ENCODE assay signal across 8 cellular contexts in the genomic region with DNA sequence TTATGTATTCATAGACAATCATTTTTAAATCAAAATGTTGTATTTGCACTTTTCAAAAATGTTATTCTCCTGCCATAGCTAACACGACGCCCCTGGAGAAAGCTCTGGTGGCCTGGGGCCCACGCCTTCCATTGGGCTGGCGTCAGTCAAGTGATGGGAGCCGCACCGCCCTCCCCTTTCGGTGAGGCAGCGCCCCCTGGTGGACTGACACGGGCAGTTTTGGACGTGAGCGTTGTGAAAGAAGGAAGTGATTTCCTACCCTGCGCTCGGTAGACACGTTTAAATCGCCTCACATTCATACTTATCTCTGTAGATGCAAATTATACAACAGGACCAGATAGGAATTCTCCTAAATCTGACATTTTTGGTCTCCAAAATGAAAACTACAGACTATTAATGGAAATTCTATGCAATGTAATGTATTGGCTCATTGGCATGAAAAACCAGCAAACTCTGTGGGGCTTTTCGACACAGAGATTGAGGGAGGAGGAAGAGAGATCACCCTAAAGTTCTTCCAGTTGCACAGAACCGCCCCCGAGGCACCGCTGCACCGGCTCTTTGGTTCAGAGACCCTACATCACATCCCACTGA.
DNase-seq lines count a peak whose midpoint lies in the region; ATAC-seq, FAIRE-seq and TF ChIP-seq lines count a peak whose summit lies in the region.

No MANE protein-coding gene starts in this region.

- H2BK12ac ChIP-seq in H1 (ENCODE audit: low read depth, low read length), result no peak overlapping the region

- H3K4me1 Mint-ChIP-seq in naive B cell, result peaks cover 0 to 2% (median 0%) of the 10 kb centered on the region in 3 donors

- no peaks in the 10 kb centered on the region for H3K36me3 Mint-ChIP-seq in naive B cell

- no peak overlapping the region for H2BK15ac ChIP-seq in H1 (ENCODE audit: low read length)

- no peaks in the 10 kb centered on the region for H3K79me1 ChIP-seq in H1 (ENCODE audit: low read depth, low read length)

- H3K4me3 Mint-ChIP-seq in naive B cell, result no peak overlapping the region

- no peak overlapping the region for H3K9ac ChIP-seq in H1 (replicated peaks in 1 of 4; ENCODE audit: extremely low read depth in 1 of 4, low read depth in 3 of 4, low read length in 3 of 4)

- H3K27me3 ChIP-seq in H1 (replicated peaks in 1 of 4; ENCODE audit: control insufficient read depth in 3 of 4, extremely low read depth in 1 of 4, insufficient read depth in 3 of 4, low read length in 3 of 4), result no peaks in the 10 kb centered on the region
- H3K27me3 ChIP-seq in upper lobe of right lung, result no peaks in the 10 kb centered on the region

- H3K4me1 ChIP-seq in H1 (replicated peaks in 1 of 4; ENCODE audit: control insufficient read depth in 3 of 4, insufficient read depth in 4 of 4, low read length in 3 of 4) (peaks cover 0 to 8% (median 0%) of the 10 kb centered on the region in 4 experiments; a peak in 2 of 7 replicates), upper lobe of right lung (no peaks in the 10 kb centered on the region)

- no peak overlapping the region for H2BK120ac ChIP-seq in H1 (replicated peaks; ENCODE audit: low read depth, low read length)

- H3K9me3 ChIP-seq in H1 (ENCODE audit: insufficient read depth in 2 of 2, low read depth in 1 of 2, low read length in 1 of 2), result no peaks in the 10 kb centered on the region
- no peaks in the 10 kb centered on the region for H3K9me3 ChIP-seq in upper lobe of right lung

- peak overlapping the region; percentile 92; the same call in 1 of the 2 replicates for H2AFZ ChIP-seq in H1 (ENCODE audit: low read length)

- TF ChIP-seq RAD21 in H1 (IDR thresholded peaks at IDR 0.05 in 1 of 2, conservative IDR thresholded peaks at IDR 0.05 in 1 of 2; ENCODE audit: low read depth in 2 of 2, low read length in 2 of 2), result peak; percentile 92 to 94

- no peak overlapping the region for H3K4me3 ChIP-seq in H1 (ENCODE audit: extremely low read depth in 1 of 4, insufficient read depth in 2 of 4, low read depth in 3 of 4, low read length in 4 of 4)
- no peak overlapping the region for H3K4me3 ChIP-seq in upper lobe of right lung

- TF ChIP-seq POLR2A in H1 (IDR thresholded peaks at IDR 0.05; ENCODE audit: control extremely low read depth in 1 of 2, low read depth in 2 of 2, low read length in 2 of 2), result no peak

- intact Hi-C loops in upper lobe of right lung (cut with DNase I), result no loop called here

- no peaks in the 10 kb centered on the region for H3K27me3 Mint-ChIP-seq in naive B cell

- no peak overlapping the region for H4K5ac ChIP-seq in H1 (ENCODE audit: insufficient read length, low read depth, low read length)

- no peak overlapping the region for H3K4ac ChIP-seq in H1 (replicated peaks; ENCODE audit: insufficient read length, low read depth, low read length)

- H3K27ac ChIP-seq in H1 (ENCODE audit: low read depth, low read length) (no peak overlapping the region), upper lobe of right lung (no peak overlapping the region)

- H3K79me2 ChIP-seq in H1 (ENCODE audit: control insufficient read depth in 1 of 2, insufficient read depth in 2 of 2, low read length in 2 of 2), result no peaks in the 10 kb centered on the region

- H3K14ac ChIP-seq in H1 (ENCODE audit: insufficient read length), result no peak overlapping the region

- TF ChIP-seq CTCF in H1 (IDR thresholded peaks at IDR 0.05; ENCODE audit: control extremely low read depth in 1 of 3, insufficient read depth in 1 of 3, low read depth in 1 of 3, low read length in 3 of 3) (peak; percentile 72 to 91 (median 87)), upper lobe of right lung (IDR thresholded peaks at IDR 0.05) (peak; percentile 82)

- no peak for FAIRE-seq in H1 (lab: Jason Lieb, UNC)

- ATAC-seq in GM21381 (IDR thresholded peaks at IDR 0.05; ENCODE audit: unreplicated experiment), result peak; percentile 71
- peak in 1 of 2 donors; percentile 27 for ATAC-seq in naive B cell (ENCODE audit: low read depth in 2 of 2)
- peak; percentile 96 for ATAC-seq in upper lobe of right lung

- no peak overlapping the region for H2BK5ac ChIP-seq in H1 (ENCODE audit: low read depth, low read length)

- DNase-seq in G401 (ENCODE audit: low spot score), result peak; percentile 3
- peak; percentile 80 for DNase-seq in HT-29 (ENCODE audit: low spot score)
- DNase-seq in SHP77 treated with DMSO at 0.1 percent for 48 hours (lab: John Stamatoyannopoulos, UW), result peak; percentile 75
- DNase-seq in H1 (ENCODE audit: low read depth in 1 of 2, low spot score in 2 of 2), result peak; percentile 46 to 94
- peak; percentile 1 for DNase-seq in naive B cell
- peak; percentile 86 for DNase-seq in upper lobe of right lung
- DNase-seq in central memory CD4-positive, alpha-beta T cell, result no peak

- no peak overlapping the region for H2AK5ac ChIP-seq in H1 (ENCODE audit: low read depth, low read length)

- H3K27ac Mint-ChIP-seq in naive B cell, result no peak overlapping the region

- H4K8ac ChIP-seq in H1 (ENCODE audit: extremely low read depth, insufficient read depth, low read length), result no peak overlapping the region

- in situ Hi-C loops in G401 (cut with HindIII; ENCODE audit: low sequenced_read_pairs), result no loop called here

- no peak overlapping the region for H2BK20ac ChIP-seq in H1 (ENCODE audit: low read length)

- H3K18ac ChIP-seq in H1 (ENCODE audit: extremely low read depth, low read length), result no peak overlapping the region

- CTCF ChIA-PET in H1 (lab: Charles Lee; ENCODE audit: partially characterized antibody), result interaction anchor here (0.6 to 2.4 kb wide), 22 partner anchors 9 to 1745 kb away, joined by 3 to 8 read pairs (median 3); no protein-coding TSS in a partner anchor

- H4K91ac ChIP-seq in H1 (replicated peaks; ENCODE audit: insufficient read length, low read length), result no peak overlapping the region

- POLR2A ChIA-PET in H1 (lab: Charles Lee; ENCODE audit: partially characterized antibody), result no interaction called here

- no peaks in the 10 kb centered on the region for H3K23me2 ChIP-seq in H1 (ENCODE audit: low read depth, low read length)

- H3K36me3 ChIP-seq in H1 (ENCODE audit: control insufficient read depth in 2 of 4, insufficient read depth in 4 of 4, low read length in 3 of 4), result no peaks in the 10 kb centered on the region
- H3K36me3 ChIP-seq in upper lobe of right lung, result no peaks in the 10 kb centered on the region

- no peak overlapping the region for H3K23ac ChIP-seq in H1 (ENCODE audit: insufficient read length)

- H3K9me3 Mint-ChIP-seq in naive B cell, result peaks cover 0 to 4% (median 0%) of the 10 kb centered on the region in 7 donors

- no peaks in the 10 kb centered on the region for H4K20me1 ChIP-seq in H1 (replicated peaks in 1 of 2; ENCODE audit: control insufficient read depth in 1 of 2, insufficient read depth in 2 of 2, low read length in 2 of 2)

- H3K56ac ChIP-seq in H1 (replicated peaks; ENCODE audit: insufficient read length, low read depth, low read length), result no peak overlapping the region

- no peak overlapping the region for H3K4me2 ChIP-seq in H1 (ENCODE audit: insufficient read depth in 1 of 2, low read depth in 2 of 2, low read length in 2 of 2)

- TF ChIP-seq EP300 in H1 (IDR thresholded peaks at IDR 0.05; ENCODE audit: borderline replicate concordance in 1 of 2, low read depth in 2 of 2, low read length in 2 of 2), result no peak

- 36% methylated on average over 20 of the region's 20 CpGs; no CpG with 5 or more reads in 1 of the 2 experiments for WGBS in H1 (ENCODE audit: extremely low coverage in 1 of 2, insufficient coverage in 1 of 2, insufficient read length in 1 of 2, insufficient replicate concordance in 2 of 2, low coverage in 1 of 2, low lambda C conversion rate in 2 of 2, missing lambda C conversion rate in 1 of 2), 2 experiments

TF ChIP-seq in H1, 55 proteins besides CTCF, POLR2A, EP300 and RAD21:
- TF ChIP-seq YY1 (IDR thresholded peaks at IDR 0.05; ENCODE audit: low read depth, low read length), result 0 out of 2 replicates have a peak, but pooled peaks have one; percentile 44
- 0 out of 2 replicates have a peak, but pooled peaks have one; percentile 22 for TF ChIP-seq CEBPB (IDR thresholded peaks at IDR 0.05; ENCODE audit: low read depth, low read length)
- TF ChIP-seq PHF8 (conservative IDR thresholded peaks at IDR 0.05; ENCODE audit: low read depth, low read length), result no peak
- no peak for TF ChIP-seq TCF12 (IDR thresholded peaks at IDR 0.05; ENCODE audit: low read depth, low read length)
- TF ChIP-seq, protein P1, sequence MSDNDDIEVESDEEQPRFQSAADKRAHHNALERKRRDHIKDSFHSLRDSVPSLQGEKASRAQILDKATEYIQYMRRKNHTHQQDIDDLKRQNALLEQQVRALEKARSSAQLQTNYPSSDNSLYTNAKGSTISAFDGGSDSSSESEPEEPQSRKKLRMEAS (IDR thresholded peaks at IDR 0.05), result peak; percentile 16; the same call in 1 of the 2 replicates
- TF ChIP-seq CREB1 (IDR thresholded peaks at IDR 0.05), result peak; percentile 34; the same call in 1 of the 2 replicates
